6 cellular contexts compared by ENCODE assay signal in genomic region chr11:66543263-66544107, GRCh38. TPM values are rescaled to one million over a fixed set of nuclear protein-coding genes. Genes with fewer than 3 reads are reported as not detected.
DNase-seq lines count a peak whose midpoint lies in the region; ATAC-seq and TF ChIP-seq lines count a peak whose summit lies in the region.

No MANE protein-coding gene starts in this region.

- H3K36me3 ChIP-seq in esophagus squamous epithelium, result peaks cover 0 to 49% (median 0%) of the 10 kb centered on the region in 3 donors

- no peak for TF ChIP-seq POLR2A in esophagus squamous epithelium (IDR thresholded peaks at IDR 0.05)

- ATAC-seq in HG03565 (IDR thresholded peaks at IDR 0.05; ENCODE audit: unreplicated experiment) (no peak), HG03378 (IDR thresholded peaks at IDR 0.05; ENCODE audit: unreplicated experiment) (no peak)

- intact Hi-C loops in esophagus squamous epithelium (cut with DNase I), result no loop called here

- H3K9me3 ChIP-seq in esophagus squamous epithelium, result no peaks in the 10 kb centered on the region

- no peaks in the 10 kb centered on the region for H3K27me3 ChIP-seq in esophagus squamous epithelium

- peak overlapping the region; percentile 15 to 70 (median 52) for H3K27ac ChIP-seq in esophagus squamous epithelium

- TF ChIP-seq CTCF in GM12864 (IDR thresholded peaks at IDR 0.05; ENCODE audit: low read depth, low read length, missing control alignments), result peak; percentile 43
- TF ChIP-seq CTCF in esophagus squamous epithelium (IDR thresholded peaks at IDR 0.05), result peak; percentile 25 to 49 (median 36)

- WGBS in esophagus squamous epithelium, 2 donors, result 48 to 81% methylated on average over 4 of the region's 26 CpGs

- H3K4me3 ChIP-seq in GM12864 (ENCODE audit: low read depth, low read length) (no peak overlapping the region), esophagus squamous epithelium (peak overlapping the region in 2 of 4 donors; percentile 2 to 41)

- DNase-seq in GM12864 (ENCODE audit: low read depth) (no peak), esophagus squamous epithelium (lab: John Stamatoyannopoulos, UW) (no peak)
- peak; percentile 19 for DNase-seq in activated CD4-positive, CD25-positive, alpha-beta regulatory T cell treated with anti-CD3 and anti-CD28 coated beads, Interleukin-2, amount 50 U/mL, for 16 hours (ENCODE audit: low read depth, low spot score)
- DNase-seq in stimulated activated CD4-positive, alpha-beta T cell treated with anti-CD3 and anti-CD28 coated beads, Interleukin-4, amount 100 ng/mL, for 48 hours (ENCODE audit: low read depth in 2 of 2), result peak; percentile 18 to 40

- H3K4me1 ChIP-seq in esophagus squamous epithelium, result peaks cover 7 to 40% (median 26%) of the 10 kb centered on the region in 3 donors

RNA-seq across cellular contexts. Expression of gene ZDHHC24, which starts 2.4 kb away (rescaled TPM):
- 10 to 100 TPM in 1 of 4 donors, 1 to 10 TPM in 3; 8.0 to 10.7 (median 9.5) TPM for total RNA-seq in esophagus squamous epithelium

RNA-seq across cellular contexts. Expression of gene ACTN3, which starts 3.2 kb away (rescaled TPM):
- total RNA-seq in esophagus squamous epithelium, result not detected

RNA-seq across cellular contexts. Expression of gene CTSF, which starts 24.9 kb away (rescaled TPM):
- total RNA-seq in esophagus squamous epithelium, result 10 to 100 TPM in 2 of 4 donors, 1 to 10 TPM in 2; 3.3 to 47.3 (median 13.0) TPM

RNA-seq across cellular contexts. Expression of gene BBS1, which starts 33.0 kb away (rescaled TPM):
- total RNA-seq in esophagus squamous epithelium, result 10 to 100 TPM in 3 of 4 donors, 1 to 10 TPM in 1; 9.7 to 45.8 (median 17.1) TPM

RNA-seq across cellular contexts. Expression of gene CCDC87, which starts 49.4 kb away (rescaled TPM):
- total RNA-seq in esophagus squamous epithelium, result under 1 TPM; 0.09 to 0.40 (median 0.21) TPM

Comparison
In these comparisons a context has a peak if more than half of its experiments do, and no peak if none do; other contexts are left out.
1. DNase-seq: peak in activated CD4-positive, CD25-positive, alpha-beta regulatory T cell treated with anti-CD3 and anti-CD28 coated beads, Interleukin-2, amount 50 U/mL, for 16 hours (single experiment) and stimulated activated CD4-positive, alpha-beta T cell treated with anti-CD3 and anti-CD28 coated beads, Interleukin-4, amount 100 ng/mL, for 48 hours (2 of 2); none in GM12864 (single experiment) and esophagus squamous epithelium (single experiment).